ENCODE assay signal across 9 cellular contexts in genomic region chr14:61661471-61661988, GRCh38. TPM values are rescaled to one million over a fixed set of nuclear protein-coding genes. Genes with fewer than 3 reads are reported as not detected.
DNase-seq lines count a peak whose midpoint lies in the region; ATAC-seq, FAIRE-seq and TF ChIP-seq lines count a peak whose summit lies in the region.
"Had no signal": no experiment of that assay in that cellular context is flagged by ENCODE, and none has a peak within 500 bp of the region (broad histone marks: within the 10 kb centered on the region; RNA-seq: fewer than 3 reads in every experiment).

No MANE protein-coding gene starts in this region.

- H3K27ac ChIP-seq in skin epidermis (peak overlapping the region in 15 of 21 experiments; percentile 1 to 84 (median 64)), heart left ventricle (peak overlapping the region in 2 of 12 donors; percentile 39 to 91), body of pancreas (peak overlapping the region in 1 of 4 donors; percentile 40)

- TF ChIP-seq POLR2A in heart left ventricle (IDR thresholded peaks at IDR 0.05) (no peak), GM12892 (IDR thresholded peaks at IDR 0.05; ENCODE audit: low read depth, low read length) (no peak), body of pancreas (IDR thresholded peaks at IDR 0.05) (no peak)

- TF ChIP-seq CTCF in heart left ventricle (IDR thresholded peaks at IDR 0.05): no peak
- TF ChIP-seq CTCF in body of pancreas (IDR thresholded peaks at IDR 0.05): no peak

- WGBS in heart left ventricle, 4 donors: 67 to 76% (median 71%) methylated on average over 2 of the region's 2 CpGs
- 65 to 76% methylated on average over 2 of the region's 2 CpGs for WGBS in body of pancreas, 2 donors

- intact Hi-C loops in heart left ventricle (cut with DNase I) (no loop called here), body of pancreas (cut with DNase I) (no loop called here)

- ATAC-seq in GM19035 (IDR thresholded peaks at IDR 0.05; ENCODE audit: unreplicated experiment): peak; percentile 36
- ATAC-seq in HG03097 (IDR thresholded peaks at IDR 0.05; ENCODE audit: low FRiP score, unreplicated experiment): peak; percentile 38
- ATAC-seq in heart left ventricle: no peak
- no peak for ATAC-seq in body of pancreas

- no peak for FAIRE-seq in GM12892 (lab: Jason Lieb, UNC)
- FAIRE-seq: pancreas had no signal

- peak overlapping the region in 1 of 7 experiments; percentile 6 for H3K4me3 ChIP-seq in skin epidermis
- H3K4me3 ChIP-seq in heart left ventricle: no peak overlapping the region
- H3K4me3 ChIP-seq in body of pancreas: no peak overlapping the region
- H3K4me3 ChIP-seq: pancreas had no signal

- H3K36me3 ChIP-seq in heart left ventricle: no peaks in the 10 kb centered on the region
- no peaks in the 10 kb centered on the region for H3K36me3 ChIP-seq in body of pancreas (replicated peaks in 1 of 2; ENCODE audit: insufficient read depth in 1 of 2, low read depth in 2 of 2)
- H3K36me3 ChIP-seq: pancreas had no signal

- H3K4me1 ChIP-seq in heart left ventricle (peaks cover 0 to 47% (median 3%) of the 10 kb centered on the region in 12 donors), body of pancreas (no peaks in the 10 kb centered on the region)

- H3K27me3 ChIP-seq in heart left ventricle (no peaks in the 10 kb centered on the region), body of pancreas (no peaks in the 10 kb centered on the region)
- H3K27me3 ChIP-seq: pancreas had no signal

- H3K9me3 ChIP-seq in heart left ventricle (no peaks in the 10 kb centered on the region), body of pancreas (no peaks in the 10 kb centered on the region)
- H3K9me3 ChIP-seq: pancreas had no signal

- peak; percentile 95 for DNase-seq in amniotic epithelial cell (ENCODE audit: low read depth)
- no peak for DNase-seq in heart left ventricle
- no peak for DNase-seq in GM12892 (ENCODE audit: insufficient read length)
- no peak for DNase-seq in body of pancreas
- DNase-seq in HK-2 (ENCODE audit: unreplicated experiment): no peak
- DNase-seq: pancreas had no signal

RNA-seq across cellular contexts. Expression of gene HIF1A, which starts 33.8 kb away (rescaled TPM):
- total RNA-seq in heart left ventricle: 100 to 1,000 TPM in 1 of 9 donors, 10 to 100 TPM in 8; 52.4 to 157 (median 72.8) TPM
- 10 to 100 TPM; 12.8 to 76.3 TPM for polyA plus RNA-seq in heart left ventricle
- polyA plus RNA-seq in GM12892 (2012; ENCODE audit: missing spikeins): 46.9 TPM
- 10 to 100 TPM; 36.8 to 66.9 TPM for total RNA-seq in body of pancreas

Comparison
In these comparisons a context has a peak if more than half of its experiments do, and no peak if none do; other contexts are left out.
1. ATAC-seq: peak in GM19035 (single experiment) and HG03097 (single experiment); none in heart left ventricle (0 of 4) and body of pancreas (single experiment).